ENCODE assay signal across 26 cellular contexts in genomic region chr9:133182151-133182550, GRCh38. TPM values are rescaled to one million over a fixed set of nuclear protein-coding genes. Genes with fewer than 3 reads are reported as not detected.
"Had no signal": no experiment of that assay in that cellular context is flagged by ENCODE, and none has a peak within 500 bp of the region (broad histone marks: within the 10 kb centered on the region; RNA-seq: fewer than 3 reads in every experiment).

No MANE protein-coding gene starts in this region.

- H3K9me3 ChIP-seq: SK-N-SH had no signal

- H3K36me3 Mint-ChIP-seq: IgD-negative memory B cell had no signal

- H3K4me3 Mint-ChIP-seq: IgD-negative memory B cell had no signal

- H3K9ac ChIP-seq: KMS-11, SK-N-SH had no signal

- ATAC-seq: HepG2, K562, Panc1, PC-3 had no signal

- H3K27ac ChIP-seq: KMS-11, RWPE1 had no signal

- DNase-seq: Kasumi-1, MM.1S, NCI-H1092 treated with DMSO at 0.1 percent for 48 hours, NCI-H1436, NCI-H187, NCI-H2029, NCI-H2081 treated with DMSO at 0.1 percent for 48 hours, NCI-H2171, NCI-H226, NCI-H446, NCI-H510A, NCI-H524 treated with DMSO at 0.1 percent for 48 hours, NCI-H69, NCI-H774, PC-3, SHP77, SK-N-SH had no signal

- H3K27ac Mint-ChIP-seq: IgD-negative memory B cell had no signal

- H3K9me3 Mint-ChIP-seq: IgD-negative memory B cell had no signal

- H3K4me2 ChIP-seq: KMS-11, SK-N-SH had no signal

- H3K4me3 ChIP-seq: K562 had no signal

RNA-seq across cellular contexts. Expression of gene GBGT1, which starts 18.4 kb away (rescaled TPM):
- total RNA-seq: HepG2, PC-3, SK-MEL-5 had no signal
- polyA plus RNA-seq: HepG2 had no signal

RNA-seq across cellular contexts. Expression of gene OBP2B, which starts 26.9 kb away (rescaled TPM):
- total RNA-seq: HepG2, HT1080, K562, M059J, PC-3, SK-MEL-5 had no signal
- polyA plus RNA-seq: HepG2, IgD-negative memory B cell, K562, SK-N-SH had no signal
